ENCODE assay signal across 23 cellular contexts in genomic region chr9:36714161-36714560, GRCh38.
"Had no signal": no experiment of that assay in that cellular context is flagged by ENCODE, and none has a peak within 500 bp of the region (broad histone marks: within the 10 kb centered on the region; RNA-seq: fewer than 3 reads in every experiment).

No MANE protein-coding gene starts in this region.

- H3K27ac ChIP-seq: colonic mucosa, dorsolateral prefrontal cortex, epithelial cell of prostate, esophagus muscularis mucosa, esophagus squamous epithelium, foreskin keratinocyte, gastrocnemius medialis, gastroesophageal sphincter, heart left ventricle, heart right ventricle had no signal

- H3K9me3 ChIP-seq: colonic mucosa, esophagus muscularis mucosa, esophagus squamous epithelium, gastrocnemius medialis, gastroesophageal sphincter, heart left ventricle had no signal

- H3K4me1 ChIP-seq: colonic mucosa, esophagus muscularis mucosa, esophagus squamous epithelium, foreskin keratinocyte, gastrocnemius medialis, gastroesophageal sphincter, heart left ventricle, heart right ventricle had no signal

- DNase-seq: colonic mucosa; cortex of kidney; dermis blood vessel endothelial cell; dorsolateral prefrontal cortex; effector CD4-positive, alpha-beta T cell; effector CD8-positive, alpha-beta T cell; effector memory CD4-positive, alpha-beta T cell; effector memory CD8-positive, alpha-beta T cell; endodermal cell; erythroblast; esophagus squamous epithelium; foreskin fibroblast; foreskin keratinocyte; foreskin melanocyte; gastrocnemius medialis; glutamatergic neuron; head of caudate nucleus; heart left ventricle; heart right ventricle had no signal

- H3K4me3 ChIP-seq: colonic mucosa, dorsolateral prefrontal cortex, esophagus muscularis mucosa, esophagus squamous epithelium, gastrocnemius medialis, gastroesophageal sphincter, heart left ventricle, heart right ventricle had no signal

- H3K36me3 ChIP-seq: colonic mucosa, esophagus muscularis mucosa, esophagus squamous epithelium, gastrocnemius medialis, gastroesophageal sphincter, heart left ventricle, heart right ventricle had no signal

- H3K27me3 Mint-ChIP-seq: dendritic cell treated with granulocyte-macrophage colony-stimulating factor and Interleukin-4, amounts not matched to agents 40 ng/mL and 50 ng/mL, for 4 days had no signal

- H3K27ac Mint-ChIP-seq: dendritic cell treated with granulocyte-macrophage colony-stimulating factor and Interleukin-4, amounts not matched to agents 40 ng/mL and 50 ng/mL, for 4 days; effector memory CD8-positive, alpha-beta T cell; endodermal cell had no signal

- H3K9me3 Mint-ChIP-seq: dendritic cell treated with granulocyte-macrophage colony-stimulating factor and Interleukin-4, amounts not matched to agents 40 ng/mL and 50 ng/mL, for 4 days; endodermal cell had no signal

- H3K27me3 ChIP-seq: colonic mucosa, gastrocnemius medialis had no signal

- H3K4me3 Mint-ChIP-seq: dendritic cell treated with granulocyte-macrophage colony-stimulating factor and Interleukin-4, amounts not matched to agents 40 ng/mL and 50 ng/mL, for 4 days; effector memory CD8-positive, alpha-beta T cell; endodermal cell had no signal
